Comparison of ENCODE assay signal across 13 cellular contexts in genomic region chr22:31692186-31692886, GRCh38. TPM values are rescaled to one million over a fixed set of nuclear protein-coding genes. Genes with fewer than 3 reads are reported as not detected.
DNase-seq lines count a peak whose midpoint lies in the region; ATAC-seq and TF ChIP-seq lines count a peak whose summit lies in the region.
"Had no signal": no experiment of that assay in that cellular context is flagged by ENCODE, and none has a peak within 500 bp of the region (broad histone marks: within the 10 kb centered on the region; RNA-seq: fewer than 3 reads in every experiment).

No MANE protein-coding gene starts in this region.

- no peak overlapping the region for H3K27ac ChIP-seq in AG04450 (ENCODE audit: low read depth, low read length)
- H3K27ac ChIP-seq: C4-2B had no signal

- H3K4me3 Mint-ChIP-seq in activated CD4-positive, alpha-beta memory T cell treated with anti-CD3 and anti-CD28 coated beads for 36 hours = no peak overlapping the region

- POLR2A ChIA-PET in AG04450 (lab: Yijun Ruan, JAX) = no interaction called here
- POLR2A ChIA-PET in activated CD4-positive, alpha-beta memory T cell treated with anti-CD3 and anti-CD28 coated beads for 36 hours (lab: Charles Lee) = no interaction called here

- no peaks in the 10 kb centered on the region for H3K9me3 Mint-ChIP-seq in activated CD4-positive, alpha-beta memory T cell treated with anti-CD3 and anti-CD28 coated beads for 36 hours

- intact Hi-C loops in activated CD4-positive, alpha-beta memory T cell treated with anti-CD3 and anti-CD28 coated beads for 36 hours (cut with micrococcal nuclease) = no loop called here
- intact Hi-C loops in Right ventricle myocardium inferior (cut with DNase I) = no loop called here

- H3K4me3 ChIP-seq in AG04450 (ENCODE audit: low read depth, low read length) (no peak overlapping the region), HFF-Myc (replicated peaks; ENCODE audit: low read depth, low read length) (no peak overlapping the region), fibroblast of villous mesenchyme (ENCODE audit: low read depth, low read length) (no peak overlapping the region)

- CTCF ChIA-PET in AG04450 (lab: Charles Lee) = interaction anchor here (1.3 kb wide), 1 partner anchor 27 kb away, joined by 6 read pairs; no protein-coding TSS in a partner anchor
- CTCF ChIA-PET in activated CD4-positive, alpha-beta memory T cell treated with anti-CD3 and anti-CD28 coated beads for 36 hours (lab: Charles Lee) = interaction anchor here (1.0 kb wide), 1 partner anchor 29 kb away, joined by 4 read pairs; no protein-coding TSS in a partner anchor

- H3K9me3 ChIP-seq in AG04450 (ENCODE audit: control insufficient read depth, insufficient read depth, low read length) = no peaks in the 10 kb centered on the region

- DNase-seq in AG04450 (ENCODE audit: low read depth, low spot score) (peak; percentile 8), HFF-Myc (ENCODE audit: extremely low read depth, low read depth) (peak; percentile 5), fibroblast of villous mesenchyme (ENCODE audit: low read depth) (peak; percentile 46), germinal center (ENCODE audit: low spot score) (no peak), Right ventricle myocardium inferior (ENCODE audit: missing footprints) (no peak), NCI-H2227 (lab: John Stamatoyannopoulos, UW; ENCODE audit: unreplicated experiment) (no peak)
- DNase-seq in activated CD4-positive, alpha-beta memory T cell treated with anti-CD3 and anti-CD28 coated beads for 36 hours = no peak
- DNase-seq: effector CD8-positive, alpha-beta T cell; left ventricle myocardium superior; NCI-H1436; RPMI8226 had no signal

- peak overlapping the region; percentile 60 for H3K27ac Mint-ChIP-seq in activated CD4-positive, alpha-beta memory T cell treated with anti-CD3 and anti-CD28 coated beads for 36 hours

- H3K27me3 Mint-ChIP-seq in activated CD4-positive, alpha-beta memory T cell treated with anti-CD3 and anti-CD28 coated beads for 36 hours = no peaks in the 10 kb centered on the region

- peaks cover 36% of the 10 kb centered on the region for H3K36me3 Mint-ChIP-seq in activated CD4-positive, alpha-beta memory T cell treated with anti-CD3 and anti-CD28 coated beads for 36 hours

- no peaks in the 10 kb centered on the region for H3K27me3 ChIP-seq in AG04450 (ENCODE audit: control insufficient read depth, insufficient read depth, low read length)

- ATAC-seq in Right ventricle myocardium inferior (no peak), HG03520 (IDR thresholded peaks at IDR 0.05; ENCODE audit: unreplicated experiment) (no peak)
- ATAC-seq: left ventricle myocardium superior had no signal

- no peak for TF ChIP-seq CTCF in AG04450 (IDR thresholded peaks at IDR 0.05; ENCODE audit: low read depth, low read length)
- TF ChIP-seq CTCF in HFF-Myc (IDR thresholded peaks at IDR 0.05; ENCODE audit: low read depth, low read length, missing control alignments) = no peak
- peak; percentile 9 for TF ChIP-seq CTCF in fibroblast of villous mesenchyme (IDR thresholded peaks at IDR 0.05; ENCODE audit: insufficient read depth, low read depth, low read length)

- H3K4me1 Mint-ChIP-seq in activated CD4-positive, alpha-beta memory T cell treated with anti-CD3 and anti-CD28 coated beads for 36 hours (ENCODE audit: low read depth) = peaks cover 20% of the 10 kb centered on the region

RNA-seq across cellular contexts. Expression of gene PISD, which starts 30.3 kb away (rescaled TPM):
- polyA plus RNA-seq in AG04450 (2011; rRNA removed) = 21.6 and 26.6 TPM in 2 replicates
- polyA minus RNA-seq in AG04450 (2011; rRNA and poly(A)+ RNA removed) = 21.9 and 44.5 TPM in 2 replicates
- total RNA-seq in activated CD4-positive, alpha-beta memory T cell treated with anti-CD3 and anti-CD28 coated beads for 36 hours = 10 to 100 TPM; 39.4 to 40.2 TPM
- total RNA-seq in fibroblast of villous mesenchyme (40.6 and 56.6 TPM in 2 replicates), Right ventricle myocardium inferior (18.4 TPM)

RNA-seq across cellular contexts. Expression of gene PRR14L, which starts 57.6 kb away (rescaled TPM):
- 14.9 and 16.3 TPM in 2 replicates for polyA plus RNA-seq in AG04450 (2011; rRNA removed)
- 64.9 and 71.7 TPM in 2 replicates for polyA minus RNA-seq in AG04450 (2011; rRNA and poly(A)+ RNA removed)
- total RNA-seq in activated CD4-positive, alpha-beta memory T cell treated with anti-CD3 and anti-CD28 coated beads for 36 hours = 10 to 100 TPM; 41.3 to 45.2 TPM
- total RNA-seq in fibroblast of villous mesenchyme = 22.2 and 30.2 TPM in 2 replicates
- 11.2 TPM for total RNA-seq in Right ventricle myocardium inferior

Comparison
In these comparisons a context has a peak if more than half of its experiments do, and no peak if none do; other contexts are left out.
1. DNase-seq: peak in AG04450 (single experiment), HFF-Myc (single experiment) and fibroblast of villous mesenchyme (single experiment); none in activated CD4-positive, alpha-beta memory T cell treated with anti-CD3 and anti-CD28 coated beads for 36 hours (single experiment), germinal center (single experiment), Right ventricle myocardium inferior (single experiment) and NCI-H2227 (single experiment).